In genomic region chr3:158809642-158810041, GRCh38 we compare ENCODE assay signal across 12 cellular contexts. TPM values are rescaled to one million over a fixed set of nuclear protein-coding genes. Genes with fewer than 3 reads are reported as not detected.
A peak's percentile ranks its signal among the peaks of the same experiment; 100 is the strongest.
DNase-seq lines count a peak whose midpoint lies in the region; ATAC-seq, FAIRE-seq and TF ChIP-seq lines count a peak whose summit lies in the region.
"Had no signal": no experiment of that assay in that cellular context is flagged by ENCODE, and none has a peak within 500 bp of the region (broad histone marks: within the 10 kb centered on the region; RNA-seq: fewer than 3 reads in every experiment).

No MANE protein-coding gene starts in this region.

- no peak overlapping the region for H3K4me3 ChIP-seq in tibial artery

- peak; percentile 66 for ATAC-seq in left ventricle myocardium superior
- ATAC-seq: Panc1 had no signal

- peak; percentile 88 to 94 for DNase-seq in AML-193 (lab: John Stamatoyannopoulos, UW)
- DNase-seq in HTR-8/SVneo (ENCODE audit: insufficient read length, low spot score), result no peak
- no peak for DNase-seq in left ventricle myocardium superior
- DNase-seq in D341Med (ENCODE audit: low spot score), result no peak
- no peak for DNase-seq in NCI-H446 (lab: John Stamatoyannopoulos, UW)
- no peak for DNase-seq in tibial artery
- DNase-seq in nephron progenitor cell, result no peak
- DNase-seq: effector memory CD4-positive, alpha-beta T cell; NCI-H187 had no signal

- TF ChIP-seq CTCF in tibial artery (IDR thresholded peaks at IDR 0.05) (no peak), nephron progenitor cell (IDR thresholded peaks at IDR 0.05) (no peak)

- no peaks in the 10 kb centered on the region for H3K9me3 ChIP-seq in tibial artery

- H3K4me1 Mint-ChIP-seq in T-helper 1 cell treated with Interleukin-12 subunit alpha and Interleukin-12 subunit beta and Interleukin-4 antibody, amounts not matched to agents 30 μg/mL and 1 μg/mL, for 36 hours (ENCODE audit: low read depth), result peaks cover 27% of the 10 kb centered on the region
- no peaks in the 10 kb centered on the region for H3K4me1 Mint-ChIP-seq in nephron progenitor cell

- no peaks in the 10 kb centered on the region for H3K9me3 Mint-ChIP-seq in T-helper 1 cell treated with Interleukin-12 subunit alpha and Interleukin-12 subunit beta and Interleukin-4 antibody, amounts not matched to agents 30 μg/mL and 1 μg/mL, for 36 hours
- H3K9me3 Mint-ChIP-seq in nephron progenitor cell, result no peaks in the 10 kb centered on the region

- H3K36me3 Mint-ChIP-seq in T-helper 1 cell treated with Interleukin-12 subunit alpha and Interleukin-12 subunit beta and Interleukin-4 antibody, amounts not matched to agents 30 μg/mL and 1 μg/mL, for 36 hours (ENCODE audit: low read depth), result peaks cover 43% of the 10 kb centered on the region
- no peaks in the 10 kb centered on the region for H3K36me3 Mint-ChIP-seq in nephron progenitor cell (ENCODE audit: low read depth)

- peaks cover 0 to 4% (median 0%) of the 10 kb centered on the region in 4 donors for H3K4me1 ChIP-seq in tibial artery

- FAIRE-seq in HTR-8/SVneo (lab: Jason Lieb, UNC), result peak; percentile 38

- no peak overlapping the region for H3K4me3 Mint-ChIP-seq in T-helper 1 cell treated with Interleukin-12 subunit alpha and Interleukin-12 subunit beta and Interleukin-4 antibody, amounts not matched to agents 30 μg/mL and 1 μg/mL, for 36 hours
- H3K4me3 Mint-ChIP-seq in nephron progenitor cell, result no peak overlapping the region
- H3K4me3 Mint-ChIP-seq: B cell had no signal

- H3K27me3 ChIP-seq in tibial artery, result no peaks in the 10 kb centered on the region

- no peak overlapping the region for H3K27ac ChIP-seq in tibial artery

- H3K27me3 Mint-ChIP-seq in T-helper 1 cell treated with Interleukin-12 subunit alpha and Interleukin-12 subunit beta and Interleukin-4 antibody, amounts not matched to agents 30 μg/mL and 1 μg/mL, for 36 hours (ENCODE audit: low read depth), result no peaks in the 10 kb centered on the region
- no peaks in the 10 kb centered on the region for H3K27me3 Mint-ChIP-seq in nephron progenitor cell (ENCODE audit: low read depth, poor library complexity)
- H3K27me3 Mint-ChIP-seq: B cell had no signal

- peaks cover 62 to 81% (median 64%) of the 10 kb centered on the region in 3 donors for H3K36me3 ChIP-seq in tibial artery

- intact Hi-C loops in left ventricle myocardium superior (cut with micrococcal nuclease) (no loop called here), tibial artery (cut with DNase I; ENCODE audit: low total_unique reads) (no loop called here)

- peak overlapping the region; percentile 81 for H3K27ac Mint-ChIP-seq in T-helper 1 cell treated with Interleukin-12 subunit alpha and Interleukin-12 subunit beta and Interleukin-4 antibody, amounts not matched to agents 30 μg/mL and 1 μg/mL, for 36 hours
- H3K27ac Mint-ChIP-seq in nephron progenitor cell, result no peak overlapping the region
- H3K27ac Mint-ChIP-seq: B cell had no signal

RNA-seq across cellular contexts. Expression of gene MFSD1, which starts 7.8 kb away (rescaled TPM):
- 34.3 TPM for total RNA-seq in left ventricle myocardium superior

Comparison
In these comparisons a context has a peak if more than half of its experiments do, and no peak if none do; other contexts are left out.
1. DNase-seq: peak in AML-193 (2 of 2); none in HTR-8/SVneo (single experiment), left ventricle myocardium superior (single experiment), D341Med (single experiment), NCI-H446 (0 of 2), tibial artery (0 of 2) and nephron progenitor cell (single experiment).